Comparison of ENCODE assay signal across 1 cellular context in genomic region chr18:45619062-45619825, GRCh38.
TF ChIP-seq lines count a peak whose summit lies in the region.

No MANE protein-coding gene starts in this region.

TF ChIP-seq in K562, 482 proteins besides CTCF, POLR2A, EP300 and RAD21 (continued from another document):
- no peak for TF ChIP-seq GTF2B (IDR thresholded peaks at IDR 0.05; ENCODE audit: extremely low read depth, insufficient read length)
- TF ChIP-seq BDP1 (IDR thresholded peaks at IDR 0.05; ENCODE audit: insufficient read depth, insufficient read length): no peak
- TF ChIP-seq BACH1 (tag; IDR thresholded peaks at IDR 0.05): no peak
- TF ChIP-seq ZBTB11 (CRISPR knock-in tag; IDR thresholded peaks at IDR 0.05): no peak
- no peak for TF ChIP-seq GATA2 (CRISPR knock-in tag; IDR thresholded peaks at IDR 0.05)
- TF ChIP-seq TCF7L2 (IDR thresholded peaks at IDR 0.05; ENCODE audit: low read depth, low read length): no peak
TF ChIP-seq in K562: peak in this region for 0.
